ENCODE assay signal across 14 cellular contexts in the genomic region with DNA sequence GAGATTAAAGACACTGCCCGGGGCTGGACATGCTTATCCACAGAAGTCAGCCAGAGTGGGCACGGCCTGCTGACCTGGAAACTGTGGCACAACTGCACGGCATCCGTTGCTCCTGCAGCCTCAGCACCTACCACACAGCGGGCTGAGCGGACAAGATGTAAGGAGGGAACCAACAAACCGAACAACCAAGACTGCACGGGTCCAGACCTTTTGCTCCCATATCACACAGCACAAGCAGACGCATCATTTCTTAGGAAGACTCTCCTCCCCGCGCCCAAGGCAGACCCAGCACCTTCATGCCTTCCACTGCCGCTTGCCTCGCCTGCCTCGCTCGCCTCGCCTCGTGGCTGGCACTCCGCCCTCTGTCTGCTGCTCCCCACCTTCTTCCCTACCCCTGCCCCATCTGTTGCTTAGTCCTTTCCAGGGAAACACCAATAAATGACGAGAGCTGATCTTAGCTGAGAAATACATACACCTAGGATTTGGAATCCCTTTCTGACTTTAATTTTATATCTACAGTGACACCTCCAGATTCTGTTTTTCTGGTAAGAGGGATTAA.
DNase-seq lines count a peak whose midpoint lies in the region; ATAC-seq and TF ChIP-seq lines count a peak whose summit lies in the region.
"Had no signal": no experiment of that assay in that cellular context is flagged by ENCODE, and none has a peak within 500 bp of the region (broad histone marks: within the 10 kb centered on the region; RNA-seq: fewer than 3 reads in every experiment).

No MANE protein-coding gene starts in this region.

- H3K36me3 Mint-ChIP-seq in Caco-2 (ENCODE audit: insufficient read depth, unreplicated experiment) = peaks cover 48% of the 10 kb centered on the region
- H3K36me3 Mint-ChIP-seq in effector memory CD8-positive, alpha-beta T cell (ENCODE audit: insufficient read depth) = peaks cover 23% of the 10 kb centered on the region

- H3K18ac ChIP-seq in IMR-90 (ENCODE audit: low read depth, low read length) (peak overlapping the region; percentile 76), mesendoderm (ENCODE audit: low read length) (peak overlapping the region; percentile 19)

- H2BK5ac ChIP-seq in IMR-90 (ENCODE audit: low read depth, low read length, poor library complexity, severe bottlenecking) = peak overlapping the region; percentile 99
- peak overlapping the region; percentile 20 for H2BK5ac ChIP-seq in mesendoderm (ENCODE audit: low read length)

- POLR2A ChIA-PET in Caco-2 (lab: Charles Lee) = no interaction called here
- POLR2A ChIA-PET in IMR-90 (lab: Charles Lee; ENCODE audit: unreplicated experiment) = no interaction called here

- H4K8ac ChIP-seq in IMR-90 (ENCODE audit: low read depth in 2 of 2, low read length in 2 of 2) (peak overlapping the region; percentile 90 to 93), mesendoderm (ENCODE audit: low read depth, low read length) (no peak overlapping the region)

- H2BK15ac ChIP-seq in IMR-90 (ENCODE audit: low read depth, low read length) = peak overlapping the region; percentile 90; the same call in 2 of the 3 replicates
- H2BK15ac ChIP-seq in mesendoderm (replicated peaks; ENCODE audit: low read depth) = no peak overlapping the region

- H3K4me3 Mint-ChIP-seq in Caco-2 (ENCODE audit: unreplicated experiment) = peak overlapping the region; percentile 54
- no peak overlapping the region for H3K4me3 Mint-ChIP-seq in effector memory CD8-positive, alpha-beta T cell
- H3K4me3 Mint-ChIP-seq: activated CD4-positive, alpha-beta memory T cell treated with anti-CD3 and anti-CD28 coated beads for 36 hours; activated T-cell treated with anti-CD3 and anti-CD28 coated beads, Interleukin-2, amount 50 U/mL, for 72 hours; B cell; stimulated activated effector memory CD8-positive, alpha-beta T cell treated with anti-CD3 and anti-CD28 coated beads, Interleukin-12 subunit alpha, Interleukin-12 subunit beta, amount 100 ng/mL, for 72 hours had no signal

- H3K4me3 ChIP-seq in Caco-2 (ENCODE audit: low read depth, low read length) (no peak overlapping the region), IMR-90 (ENCODE audit: insufficient read depth, low read depth, low read length) (no peak overlapping the region), mammary epithelial cell (replicated peaks in 1 of 3; ENCODE audit: insufficient read depth in 1 of 3, low read depth in 2 of 3, low read length in 3 of 3) (no peak overlapping the region), mesendoderm (ENCODE audit: low read length) (no peak overlapping the region), ascending aorta (no peak overlapping the region), upper lobe of right lung (no peak overlapping the region)
- H3K4me3 ChIP-seq: skin epidermis, upper lobe of left lung had no signal

- in situ Hi-C loops in IMR-90 (cut with MboI; ENCODE audit: low sequenced_read_pairs) (no loop called here), mammary epithelial cell (cut with MboI; ENCODE audit: low sequenced_read_pairs in 2 of 2) (no loop called here), KBM-7 (cut with MboI; ENCODE audit: low pct_unique_long_range_greater_than_20kb, low sequenced_read_pairs) (no loop called here)

- H3K4ac ChIP-seq in IMR-90 (ENCODE audit: low read depth, low read length) = peak overlapping the region; percentile 93
- H3K4ac ChIP-seq in mesendoderm (ENCODE audit: low read depth, low read length) = no peak overlapping the region

- H4K20me1 ChIP-seq in IMR-90 (ENCODE audit: insufficient read depth, low read length) = peaks cover 5% of the 10 kb centered on the region; the same call in 1 of the 2 replicates
- no peaks in the 10 kb centered on the region for H4K20me1 ChIP-seq in mammary epithelial cell (ENCODE audit: insufficient read depth, low read length)

- peak overlapping the region; percentile 96 for H2BK20ac ChIP-seq in IMR-90 (ENCODE audit: low read depth, low read length)

- peaks cover 44% of the 10 kb centered on the region for H3K4me1 ChIP-seq in Caco-2
- peaks cover 42% of the 10 kb centered on the region for H3K4me1 ChIP-seq in IMR-90 (ENCODE audit: control insufficient read depth, insufficient read depth, low read length)
- peaks cover 45% of the 10 kb centered on the region for H3K4me1 ChIP-seq in mammary epithelial cell (ENCODE audit: insufficient read depth, low read length)
- H3K4me1 ChIP-seq in mesendoderm (ENCODE audit: control insufficient read depth, low read depth, low read length) = peaks cover 8% of the 10 kb centered on the region
- H3K4me1 ChIP-seq in ascending aorta = peaks cover 5 to 11% of the 10 kb centered on the region in 2 donors
- H3K4me1 ChIP-seq in upper lobe of right lung = no peaks in the 10 kb centered on the region

- H3K27me3 ChIP-seq in Caco-2 (replicated peaks; ENCODE audit: control insufficient read depth, insufficient read depth, low read length) (no peaks in the 10 kb centered on the region), IMR-90 (ENCODE audit: control insufficient read depth, insufficient read depth, low read length) (no peaks in the 10 kb centered on the region), mammary epithelial cell (ENCODE audit: insufficient read depth, low read length) (no peaks in the 10 kb centered on the region), mesendoderm (ENCODE audit: insufficient read depth, low read length, poor library complexity) (no peaks in the 10 kb centered on the region), ascending aorta (no peaks in the 10 kb centered on the region), upper lobe of right lung (no peaks in the 10 kb centered on the region)
- H3K27me3 ChIP-seq: upper lobe of left lung had no signal

- BruUV-seq in Caco-2 (replicated peaks; lab: Mats Ljungman, UMichigan) (no TSS peak), IMR-90 (replicated peaks; lab: Mats Ljungman, UMichigan) (no TSS peak), mammary epithelial cell (replicated peaks; lab: Mats Ljungman, UMichigan) (no TSS peak)

- no peak for DNase-seq in Caco-2
- DNase-seq in IMR-90 = no peak
- no peak for DNase-seq in mammary epithelial cell
- DNase-seq in mesendoderm = no peak
- no peak for DNase-seq in KBM-7
- no peak for DNase-seq in effector memory CD8-positive, alpha-beta T cell
- no peak for DNase-seq in ascending aorta (ENCODE audit: low spot score in 2 of 2)
- DNase-seq in upper lobe of right lung = no peak
- DNase-seq: activated CD4-positive, alpha-beta memory T cell treated with anti-CD3 and anti-CD28 coated beads for 36 hours; activated T-cell treated with anti-CD3 and anti-CD28 coated beads, Interleukin-2, amount 50 U/mL, for 72 hours had no signal

- dilution Hi-C loops in IMR-90 (cut with HindIII; ENCODE audit: low sequenced_read_pairs, unreplicated experiment) = no loop called here
- dilution Hi-C loops in mammary epithelial cell (cut with HindIII; ENCODE audit: low sequenced_read_pairs) = no loop called here

- H2AK5ac ChIP-seq in IMR-90 (ENCODE audit: low read depth, low read length) = peak overlapping the region; percentile 99
- H2AK5ac ChIP-seq in mesendoderm (ENCODE audit: low read length) = peak overlapping the region; percentile 38

- H3K79me1 ChIP-seq in IMR-90 (ENCODE audit: low read depth in 1 of 2, low read length in 2 of 2) = peaks cover 37 to 75% of the 10 kb centered on the region in 2 experiments
- peaks cover 22% of the 10 kb centered on the region for H3K79me1 ChIP-seq in mesendoderm (ENCODE audit: low read length)

- H2BK120ac ChIP-seq in IMR-90 (ENCODE audit: low read depth, low read length) (peak overlapping the region; percentile 95), mesendoderm (ENCODE audit: low read depth, low read length) (no peak overlapping the region)

- 95% methylated on average over 14 of the region's 19 CpGs; no CpG with 5 or more reads in 1 of the 2 experiments for WGBS in IMR-90 (ENCODE audit: extremely low coverage in 2 of 2, insufficient read length in 1 of 2), 2 experiments
- 87% methylated on average over 17 of the region's 19 CpGs for WGBS in mammary epithelial cell (ENCODE audit: low coverage, missing lambda C conversion rate)
- no CpG with 5 or more reads among the region's 19 CpGs for WGBS in mesendoderm (ENCODE audit: extremely low coverage, insufficient coverage, low lambda C conversion rate)

- H3K4me2 ChIP-seq in IMR-90 (ENCODE audit: low read depth, low read length) (no peak overlapping the region), mammary epithelial cell (ENCODE audit: insufficient read depth, low read depth, low read length) (peak overlapping the region; percentile 41), mesendoderm (ENCODE audit: low read length) (no peak overlapping the region)

- H3K9ac ChIP-seq in IMR-90 (ENCODE audit: low read depth, low read length) = peak overlapping the region; percentile 74; the same call in 1 of the 2 replicates
- no peak overlapping the region for H3K9ac ChIP-seq in mammary epithelial cell (ENCODE audit: insufficient read depth, low read length)
- H3K9ac ChIP-seq in mesendoderm (ENCODE audit: low read length) = no peak overlapping the region

- intact Hi-C loops in Caco-2 (cut with micrococcal nuclease; ENCODE audit: unreplicated experiment) = loop anchor here (5.0 kb wide), 1 partner anchor 48 kb away; no protein-coding TSS in a partner anchor
- intact Hi-C loops in IMR-90 (cut with micrococcal nuclease) = loop anchor here (2.0 to 5.0 kb wide), 3 partner anchors 48 to 127 kb away; partner anchors contain the start of gene AFAP1
- intact Hi-C loops in mammary epithelial cell (cut with micrococcal nuclease) = loop anchor here (1.0 to 2.0 kb wide), 2 partner anchors 18 to 56 kb away; no protein-coding TSS in a partner anchor
- intact Hi-C loops in ascending aorta (cut with DNase I) = no loop called here
- intact Hi-C loops in upper lobe of right lung (cut with DNase I) = no loop called here

- peak overlapping the region; percentile 93 for H3K56ac ChIP-seq in IMR-90 (ENCODE audit: extremely low read depth, insufficient read depth, low read length)
- H3K56ac ChIP-seq in mesendoderm (ENCODE audit: low read length) = peak overlapping the region; percentile 46

- peak overlapping the region; percentile 90 for H3K23ac ChIP-seq in IMR-90 (ENCODE audit: low read depth, low read length)
- no peak overlapping the region for H3K23ac ChIP-seq in mesendoderm (ENCODE audit: low read length)

- TF ChIP-seq CTCF in Caco-2 (IDR thresholded peaks at IDR 0.05; ENCODE audit: insufficient read depth in 1 of 2, low read depth in 1 of 2, low read length in 1 of 2, severe bottlenecking in 1 of 2, unreplicated experiment in 1 of 2) (no peak), IMR-90 (conservative IDR thresholded peaks at IDR 0.05; ENCODE audit: low read depth, low read length) (no peak), mammary epithelial cell (conservative IDR thresholded peaks at IDR 0.05 in 1 of 2, IDR thresholded peaks at IDR 0.05 in 1 of 2; ENCODE audit: extremely low read depth in 1 of 2, insufficient read depth in 1 of 2, low read depth in 1 of 2, low read length in 2 of 2) (no peak), ascending aorta (IDR thresholded peaks at IDR 0.05) (no peak), upper lobe of right lung (IDR thresholded peaks at IDR 0.05) (no peak)

- peak overlapping the region; percentile 45 for H2AK9ac ChIP-seq in IMR-90 (replicated peaks; ENCODE audit: low read depth, low read length, poor library complexity)

- H3K4me1 Mint-ChIP-seq in Caco-2 (ENCODE audit: low read depth, unreplicated experiment) = peaks cover 32% of the 10 kb centered on the region
- H3K4me1 Mint-ChIP-seq in effector memory CD8-positive, alpha-beta T cell (ENCODE audit: low read depth in 2 of 2) = peaks cover 15 to 22% of the 10 kb centered on the region in 2 donors
- H3K4me1 Mint-ChIP-seq: B cell had no signal

- no peak for TF ChIP-seq RAD21 in IMR-90 (IDR thresholded peaks at IDR 0.05; ENCODE audit: low read length)

- H3K79me2 ChIP-seq in mammary epithelial cell (ENCODE audit: insufficient read depth, low read length) (peaks cover 58% of the 10 kb centered on the region), mesendoderm (ENCODE audit: control insufficient read depth, insufficient read depth, low read length) (peaks cover 8% of the 10 kb centered on the region)

- H3K27ac ChIP-seq in IMR-90 (ENCODE audit: insufficient read depth, low read length) (peak overlapping the region; percentile 95), mammary epithelial cell (ENCODE audit: insufficient read depth, low read depth, low read length) (peak overlapping the region; percentile 82), mesendoderm (ENCODE audit: low read depth, low read length) (peak overlapping the region; percentile 1), ascending aorta (no peak overlapping the region), upper lobe of right lung (no peak overlapping the region)
- H3K27ac ChIP-seq: upper lobe of left lung had no signal

- peaks cover 14% of the 10 kb centered on the region for H3K9me3 Mint-ChIP-seq in Caco-2 (ENCODE audit: unreplicated experiment)
- peaks cover 6 to 8% of the 10 kb centered on the region in 2 donors for H3K9me3 Mint-ChIP-seq in effector memory CD8-positive, alpha-beta T cell

- H3K9me3 ChIP-seq in Caco-2 (no peaks in the 10 kb centered on the region), IMR-90 (ENCODE audit: control insufficient read depth, insufficient read depth, low read length) (no peaks in the 10 kb centered on the region), mammary epithelial cell (replicated peaks; ENCODE audit: insufficient read depth, low read length) (no peaks in the 10 kb centered on the region), ascending aorta (no peaks in the 10 kb centered on the region), upper lobe of right lung (no peaks in the 10 kb centered on the region)
- H3K9me3 ChIP-seq: upper lobe of left lung had no signal

- CTCF ChIA-PET in Caco-2 (lab: Charles Lee) (no interaction called here), IMR-90 (lab: Yijun Ruan, JAX) (no interaction called here), mammary epithelial cell (lab: Charles Lee; ENCODE audit: low non-redundant PET) (no interaction called here)

- H2AFZ ChIP-seq in IMR-90 (replicated peaks; ENCODE audit: low read length, poor library complexity) = peak overlapping the region; percentile 8
- no peak overlapping the region for H2AFZ ChIP-seq in mammary epithelial cell (ENCODE audit: low read depth, low read length)

- no peak for TF ChIP-seq POLR2A in IMR-90 (IDR thresholded peaks at IDR 0.05; ENCODE audit: low read depth, low read length)

- ATAC-seq in IMR-90 (ENCODE audit: low read depth) (no peak), upper lobe of right lung (no peak)
- no peak for ATAC-seq in effector memory CD8-positive, alpha-beta T cell (replicated peaks)
- ATAC-seq: activated T-cell treated with anti-CD3 and anti-CD28 coated beads, Interleukin-2, amount 50 U/mL, for 72 hours; stimulated activated effector memory CD8-positive, alpha-beta T cell treated with anti-CD3 and anti-CD28 coated beads, Interleukin-12 subunit alpha, Interleukin-12 subunit beta, amount 100 ng/mL, for 72 hours had no signal

- peaks cover 33% of the 10 kb centered on the region for H3K9me1 ChIP-seq in IMR-90 (ENCODE audit: insufficient read depth, low read length)

- peak overlapping the region; percentile 83 for H3K14ac ChIP-seq in IMR-90 (replicated peaks; ENCODE audit: low read depth, low read length)

- H3K36me3 ChIP-seq in Caco-2 (ENCODE audit: control insufficient read depth, insufficient read depth, low read length) (no peaks in the 10 kb centered on the region), IMR-90 (ENCODE audit: control insufficient read depth, insufficient read depth, low read length) (peaks cover 24% of the 10 kb centered on the region), mammary epithelial cell (ENCODE audit: insufficient read depth, low read length) (no peaks in the 10 kb centered on the region), mesendoderm (ENCODE audit: control insufficient read depth, insufficient read depth, low read length) (peaks cover 2% of the 10 kb centered on the region), ascending aorta (no peaks in the 10 kb centered on the region), upper lobe of right lung (no peaks in the 10 kb centered on the region)
- H3K36me3 ChIP-seq: upper lobe of left lung had no signal

- peak overlapping the region; percentile 92 for H3K27ac Mint-ChIP-seq in Caco-2 (ENCODE audit: unreplicated experiment)
- H3K27ac Mint-ChIP-seq in effector memory CD8-positive, alpha-beta T cell = peak overlapping the region in 1 of 2 donors; percentile 7
- H3K27ac Mint-ChIP-seq: activated CD4-positive, alpha-beta memory T cell treated with anti-CD3 and anti-CD28 coated beads for 36 hours; activated T-cell treated with anti-CD3 and anti-CD28 coated beads, Interleukin-2, amount 50 U/mL, for 72 hours; B cell; stimulated activated effector memory CD8-positive, alpha-beta T cell treated with anti-CD3 and anti-CD28 coated beads, Interleukin-12 subunit alpha, Interleukin-12 subunit beta, amount 100 ng/mL, for 72 hours had no signal

- peak overlapping the region; percentile 97 for H4K91ac ChIP-seq in IMR-90 (ENCODE audit: insufficient read depth, low read depth, low read length)

- H3K27me3 Mint-ChIP-seq in Caco-2 (ENCODE audit: insufficient read depth, unreplicated experiment) = no peaks in the 10 kb centered on the region
- no peaks in the 10 kb centered on the region for H3K27me3 Mint-ChIP-seq in effector memory CD8-positive, alpha-beta T cell

- H4K5ac ChIP-seq in IMR-90 (ENCODE audit: low read depth, low read length) = peak overlapping the region; percentile 76
- no peak overlapping the region for H4K5ac ChIP-seq in mesendoderm (ENCODE audit: low read length)

Comparison
In these comparisons a context has a peak if more than half of its experiments do, and no peak if none do; other contexts are left out.
1. H3K27ac ChIP-seq: peak in IMR-90 (single experiment), mammary epithelial cell (single experiment) and mesendoderm (single experiment); none in ascending aorta (0 of 2) and upper lobe of right lung (single experiment).
2. intact Hi-C loops: an anchor here in Caco-2 (5.0 kb wide), IMR-90 (2.0 to 5.0 kb wide) and mammary epithelial cell (1.0 to 2.0 kb wide); none called in ascending aorta and upper lobe of right lung.